ENCODE assay signal across 25 cellular contexts in genomic region chr16:80367037-80367658, GRCh38.
"Had no signal": no experiment of that assay in that cellular context is flagged by ENCODE, and none has a peak within 500 bp of the region (broad histone marks: within the 10 kb centered on the region; RNA-seq: fewer than 3 reads in every experiment).

No MANE protein-coding gene starts in this region.

- H3K27me3 ChIP-seq: gastroesophageal sphincter, sigmoid colon, upper lobe of left lung, vagina had no signal

- H2AFZ ChIP-seq: hepatocyte had no signal

- H3K9me3 Mint-ChIP-seq: activated CD8-positive, alpha-beta T cell treated with anti-CD3 and anti-CD28 coated beads for 36 hours; activated naive CD4-positive, alpha-beta T cell treated with anti-CD3 and anti-CD28 coated beads, Interleukin-2, amount 50 U/mL, for 24 hours; activated naive CD8-positive, alpha-beta T cell treated with anti-CD3 and anti-CD28 coated beads, Interleukin-2, amount 50 U/mL, for 24 hours; activated T-cell treated with anti-CD3 and anti-CD28 coated beads, Interleukin-2, amount 50 U/mL, for 4 hours; activated T-helper 2 cell treated with anti-CD3 and anti-CD28 coated beads, Interferon-gamma antibody, Interleukin-2, Interleukin-4, amounts not matched to agents 10 μg/mL and 5 μg/mL and 100 μg/mL, durations not matched to agents 14 hours and 24 hours and 36 hours; natural killer cell; WTC11 had no signal

- H3K27ac Mint-ChIP-seq: activated CD8-positive, alpha-beta T cell treated with anti-CD3 and anti-CD28 coated beads for 36 hours; activated naive CD4-positive, alpha-beta T cell treated with anti-CD3 and anti-CD28 coated beads, Interleukin-2, amount 50 U/mL, for 24 hours; activated naive CD8-positive, alpha-beta T cell treated with anti-CD3 and anti-CD28 coated beads, Interleukin-2, amount 50 U/mL, for 24 hours; activated T-helper 2 cell treated with anti-CD3 and anti-CD28 coated beads, Interferon-gamma antibody, Interleukin-2, Interleukin-4, amounts not matched to agents 10 μg/mL and 5 μg/mL and 100 μg/mL, durations not matched to agents 14 hours and 24 hours and 36 hours; natural killer cell; progenitor cell of endocrine pancreas; WTC11 had no signal

- H3K27ac ChIP-seq: gastroesophageal sphincter, hepatocyte, lower lobe of right lung, sigmoid colon, upper lobe of left lung, vagina had no signal

- H3K36me3 Mint-ChIP-seq: activated naive CD4-positive, alpha-beta T cell treated with anti-CD3 and anti-CD28 coated beads, Interleukin-2, amount 50 U/mL, for 24 hours; natural killer cell; WTC11 had no signal

- H3K79me2 ChIP-seq: hepatocyte had no signal

- DNase-seq: activated CD4-positive, alpha-beta T cell treated with anti-CD3 and anti-CD28 coated beads for 1 hour; activated CD4-positive, alpha-beta T cell treated with anti-CD3 and anti-CD28 coated beads, Interleukin-2, amount 50 U/mL, for 1 hour; activated CD8-positive, alpha-beta T cell treated with anti-CD3 and anti-CD28 coated beads for 36 hours; activated naive CD8-positive, alpha-beta T cell treated with anti-CD3 and anti-CD28 coated beads, Interleukin-2, amount 50 U/mL, for 24 hours; activated T-cell treated with anti-CD3 and anti-CD28 coated beads, Interleukin-2, amount 50 U/mL, for 4 hours; amygdala; central memory CD4-positive, alpha-beta T cell; kidney; lower lobe of right lung; mesenchymal stem cell; natural killer cell; retina; sigmoid colon; stimulated activated CD4-positive, alpha-beta T cell treated with anti-CD3 and anti-CD28 coated beads, Interleukin-1b, Interleukin-23, amount 100 ng/mL, for 48 hours; stimulated activated naive CD4-positive, alpha-beta T cell; T-helper 2 cell; upper lobe of left lung had no signal

- H3K4me1 ChIP-seq: gastroesophageal sphincter, lower lobe of right lung, sigmoid colon, vagina had no signal

- H3K4me2 ChIP-seq: hepatocyte, smooth muscle cell had no signal

- H3K4me3 Mint-ChIP-seq: activated CD8-positive, alpha-beta T cell treated with anti-CD3 and anti-CD28 coated beads for 36 hours; activated naive CD4-positive, alpha-beta T cell treated with anti-CD3 and anti-CD28 coated beads, Interleukin-2, amount 50 U/mL, for 24 hours; activated naive CD8-positive, alpha-beta T cell treated with anti-CD3 and anti-CD28 coated beads, Interleukin-2, amount 50 U/mL, for 24 hours; activated T-cell treated with anti-CD3 and anti-CD28 coated beads, Interleukin-2, amount 50 U/mL, for 4 hours; natural killer cell; WTC11 had no signal

- ATAC-seq: activated CD8-positive, alpha-beta T cell treated with anti-CD3 and anti-CD28 coated beads for 36 hours; activated naive CD8-positive, alpha-beta T cell treated with anti-CD3 and anti-CD28 coated beads, Interleukin-2, amount 50 U/mL, for 24 hours; activated T-cell treated with anti-CD3 and anti-CD28 coated beads, Interleukin-2, amount 50 U/mL, for 4 hours; gastroesophageal sphincter; lower lobe of right lung; natural killer cell; WTC11 had no signal

- H3K36me3 ChIP-seq: gastroesophageal sphincter, lower lobe of right lung, sigmoid colon, upper lobe of left lung, vagina had no signal

- H3K9me3 ChIP-seq: gastroesophageal sphincter, lower lobe of right lung, sigmoid colon, upper lobe of left lung, vagina had no signal

- H3K4me1 Mint-ChIP-seq: activated naive CD4-positive, alpha-beta T cell treated with anti-CD3 and anti-CD28 coated beads, Interleukin-2, amount 50 U/mL, for 24 hours; activated naive CD8-positive, alpha-beta T cell treated with anti-CD3 and anti-CD28 coated beads, Interleukin-2, amount 50 U/mL, for 24 hours; natural killer cell had no signal

- H3K27me3 Mint-ChIP-seq: activated CD8-positive, alpha-beta T cell treated with anti-CD3 and anti-CD28 coated beads for 36 hours had no signal

- H3K4me3 ChIP-seq: gastroesophageal sphincter, hepatocyte, lower lobe of right lung, sigmoid colon, smooth muscle cell, upper lobe of left lung, vagina had no signal
